8 cellular contexts compared by ENCODE assay signal in the genomic region with DNA sequence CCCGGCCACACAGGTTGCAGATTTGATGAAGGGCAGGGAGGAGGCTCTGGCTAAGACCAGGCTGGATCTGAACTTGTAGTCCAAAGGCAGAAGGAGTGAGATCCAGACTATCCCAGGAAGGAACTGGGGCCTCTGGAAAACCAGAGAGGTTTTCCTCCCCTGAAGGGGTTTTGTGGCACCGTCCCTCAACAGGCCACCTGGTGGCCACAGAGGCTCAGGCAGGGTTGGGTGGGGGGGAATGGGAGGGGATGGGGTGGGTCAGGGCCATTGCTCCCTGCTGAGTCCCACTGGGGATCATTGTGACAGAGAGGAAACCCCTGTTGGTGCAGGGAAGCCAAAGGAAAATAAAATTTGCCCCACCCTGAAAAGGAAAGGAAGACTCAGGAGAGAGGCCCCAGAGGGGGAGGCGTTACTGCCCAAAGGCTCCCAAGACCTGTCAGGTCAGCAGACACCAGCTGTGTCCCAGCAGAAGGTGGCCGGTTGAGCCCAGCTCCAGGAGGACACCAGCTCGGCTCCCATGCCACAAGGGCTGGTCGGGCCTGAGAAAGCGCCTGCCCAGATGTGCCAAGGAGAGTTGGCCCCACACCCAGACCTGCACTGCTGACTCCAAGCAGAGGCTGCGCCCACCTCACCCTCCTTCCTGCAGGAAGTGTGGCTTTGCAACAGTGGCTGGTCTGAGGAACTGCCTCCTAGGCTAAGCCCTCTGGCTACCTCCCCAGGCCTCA. TPM values are rescaled to one million over a fixed set of nuclear protein-coding genes. Genes with fewer than 3 reads are reported as not detected.
DNase-seq lines count a peak whose midpoint lies in the region; ATAC-seq, FAIRE-seq and TF ChIP-seq lines count a peak whose summit lies in the region.

No MANE protein-coding gene starts in this region.

- H3K4me1 Mint-ChIP-seq in endothelial cell (ENCODE audit: unreplicated experiment): peaks cover 14% of the 10 kb centered on the region

- H3K27ac ChIP-seq in BLaER1 treated with 17β-estradiol and CSF1 and Interleukin-3, amounts not matched to agents 10 nM and 100 nM: peak overlapping the region; percentile 83 to 99 (median 94); a peak in 21 of 22 replicates
- peak overlapping the region; percentile 33 to 93 for H3K27ac ChIP-seq in small intestine (ENCODE audit: low read depth in 1 of 2, low read length in 1 of 2)

- TF ChIP-seq CTCF in LNCAP (IDR thresholded peaks at IDR 0.05): 0 out of 2 replicates have a peak, but pooled peaks have one; percentile 9
- peak; percentile 32 for TF ChIP-seq CTCF in endothelial cell (IDR thresholded peaks at IDR 0.05; ENCODE audit: unreplicated experiment)

- H3K36me3 ChIP-seq in BLaER1 treated with 17β-estradiol and CSF1 and Interleukin-3, amounts not matched to agents 10 nM and 100 nM: no peaks in the 10 kb centered on the region
- H3K36me3 ChIP-seq in small intestine (ENCODE audit: control insufficient read depth in 2 of 2, insufficient read depth in 2 of 2, low read length in 2 of 2): no peaks in the 10 kb centered on the region

- peak; percentile 1 for ATAC-seq in GM19452 (IDR thresholded peaks at IDR 0.05; ENCODE audit: unreplicated experiment)

- H4K20me1 ChIP-seq in BLaER1 treated with 17β-estradiol and CSF1 and Interleukin-3, amounts not matched to agents 10 nM and 100 nM: no peaks in the 10 kb centered on the region

- H3K4me2 ChIP-seq in BLaER1 treated with 17β-estradiol and CSF1 and Interleukin-3, amounts not matched to agents 10 nM and 100 nM: peak overlapping the region; percentile 92 to 99 (median 97)

- H3K27ac Mint-ChIP-seq in endothelial cell (ENCODE audit: unreplicated experiment): peak overlapping the region; percentile 75

- peak overlapping the region; percentile 9 to 62 (median 46); a peak in 17 of 20 replicates for H3K4me3 ChIP-seq in BLaER1 treated with 17β-estradiol and CSF1 and Interleukin-3, amounts not matched to agents 10 nM and 100 nM
- H3K4me3 ChIP-seq in small intestine (ENCODE audit: low read depth in 1 of 2, low read length in 2 of 2): peak overlapping the region in 1 of 2 donors; percentile 36

- no peak for FAIRE-seq in small intestine (lab: Jason Lieb, UNC)

- H3K27me3 Mint-ChIP-seq in endothelial cell (ENCODE audit: unreplicated experiment): peaks cover 13% of the 10 kb centered on the region

- H3K4me1 ChIP-seq in BLaER1 treated with 17β-estradiol and CSF1 and Interleukin-3, amounts not matched to agents 10 nM and 100 nM: peaks cover 91 to 100% (median 97%) of the 10 kb centered on the region in 10 experiments
- H3K4me1 ChIP-seq in small intestine (ENCODE audit: control insufficient read depth in 2 of 2, insufficient read depth in 1 of 2, low read depth in 1 of 2, low read length in 1 of 2): no peaks in the 10 kb centered on the region

- H3K27me3 ChIP-seq in BLaER1 treated with 17β-estradiol and CSF1 and Interleukin-3, amounts not matched to agents 10 nM and 100 nM: no peaks in the 10 kb centered on the region
- H3K27me3 ChIP-seq in small intestine (ENCODE audit: control insufficient read depth in 2 of 2, insufficient read depth in 2 of 2, low read length in 2 of 2): no peaks in the 10 kb centered on the region

- no peaks in the 10 kb centered on the region for H3K36me3 Mint-ChIP-seq in endothelial cell (ENCODE audit: low read depth, unreplicated experiment)

- 39 to 52% (median 48%) methylated on average over 8 of the region's 8 CpGs for WGBS in small intestine, 3 donors

- peak overlapping the region; percentile 78 to 91 (median 84); a peak in 21 of 22 replicates for H3K9ac ChIP-seq in BLaER1 treated with 17β-estradiol and CSF1 and Interleukin-3, amounts not matched to agents 10 nM and 100 nM

- no peak overlapping the region for H3K4me3 Mint-ChIP-seq in endothelial cell (ENCODE audit: unreplicated experiment)

- no peak for DNase-seq in endothelial cell (ENCODE audit: low spot score)
- DNase-seq in small intestine: peak; percentile 28
- no peak for DNase-seq in globus pallidus (ENCODE audit: low spot score)
- no peak for DNase-seq in occipital lobe (lab: John Stamatoyannopoulos, UW)
- no peak for DNase-seq in NCI-H1694 (lab: John Stamatoyannopoulos, UW)

- no peaks in the 10 kb centered on the region for H3K9me3 Mint-ChIP-seq in endothelial cell (ENCODE audit: unreplicated experiment)

- no peaks in the 10 kb centered on the region for H3K9me3 ChIP-seq in BLaER1 treated with 17β-estradiol and CSF1 and Interleukin-3, amounts not matched to agents 10 nM and 100 nM (replicated peaks in 1 of 11)
- H3K9me3 ChIP-seq in small intestine (ENCODE audit: control insufficient read depth, low read depth): no peaks in the 10 kb centered on the region

RNA-seq across cellular contexts. Expression of a gene that starts 37.3 kb away (rescaled TPM):
- 592 TPM for total RNA-seq in endothelial cell (ENCODE audit: unreplicated experiment)
- 1,000 to 10,000 TPM; 1,019 to 2,156 (median 1,110) TPM for polyA plus RNA-seq in small intestine
- 647 TPM for total RNA-seq in occipital lobe
